In genomic region chr4:121697626-121698025, GRCh38 we compare ENCODE assay signal across 8 cellular contexts. TPM values are rescaled to one million over a fixed set of nuclear protein-coding genes. Genes with fewer than 3 reads are reported as not detected.
DNase-seq lines count a peak whose midpoint lies in the region; ATAC-seq, FAIRE-seq and TF ChIP-seq lines count a peak whose summit lies in the region.

No MANE protein-coding gene starts in this region.

- SMC1A ChIA-PET in GM12878 (lab: Charles Lee; ENCODE audit: uncharacterized antibody, unreplicated experiment) = interaction anchor here (2.1 kb wide), 1 partner anchor 15 kb away, joined by 8 read pairs; no protein-coding TSS in a partner anchor

- H3K9ac ChIP-seq in GM12878 (ENCODE audit: control insufficient read depth, insufficient read depth, low read length) = peak overlapping the region; percentile 89

- H3K4me1 ChIP-seq in GM12878 (ENCODE audit: control insufficient read depth, insufficient read depth, low read length) (peaks cover 15% of the 10 kb centered on the region), mononuclear cell (ENCODE audit: insufficient read depth, low read length) (peaks cover 33% of the 10 kb centered on the region)

- H2AFZ ChIP-seq in GM12878 (ENCODE audit: control insufficient read depth, low read depth, low read length) = peak overlapping the region; percentile 87

- in situ Hi-C loops in GM12878 (cut with MboI) = no loop called here

- no peak for DNase-seq in activated naive CD4-positive, alpha-beta T cell treated with anti-CD3 and anti-CD28 coated beads for 36 hours
- no peak for DNase-seq in activated naive CD4-positive, alpha-beta T cell (lab: John Stamatoyannopoulos, UW)
- DNase-seq in GM12878 (ENCODE audit: low read depth, low spot score) (no peak), HT-29 (ENCODE audit: low spot score) (no peak), NCI-H187 treated with DMSO at 0.1 percent for 48 hours (lab: John Stamatoyannopoulos, UW) (no peak)

- H3K36me3 ChIP-seq in GM12878 (ENCODE audit: control insufficient read depth in 2 of 2, insufficient read depth in 2 of 2, low read length in 1 of 2) = no peaks in the 10 kb centered on the region

- no peak for TF ChIP-seq RAD21 in GM12878 (IDR thresholded peaks at IDR 0.05; ENCODE audit: insufficient read depth, low read depth, low read length)

- 15% methylated on average over 9 of the region's 9 CpGs for WGBS in GM12878 (ENCODE audit: insufficient coverage, insufficient replicate concordance, low lambda C conversion rate, missing lambda C conversion rate)

- POLR2A ChIA-PET in GM12878 (lab: Charles Lee) = interaction anchor here (1.3 kb wide), 1 partner anchor 102 kb away, joined by 5 read pairs; no protein-coding TSS in a partner anchor

- H3K27me3 ChIP-seq in GM12878 (replicated peaks in 1 of 2; ENCODE audit: control insufficient read depth in 2 of 2, insufficient read depth in 2 of 2, low read length in 1 of 2) (no peaks in the 10 kb centered on the region), mononuclear cell (ENCODE audit: insufficient read depth, low read length) (peaks cover 7% of the 10 kb centered on the region)

- peaks cover 11% of the 10 kb centered on the region for H3K4me1 Mint-ChIP-seq in activated naive CD4-positive, alpha-beta T cell treated with anti-CD3 and anti-CD28 coated beads for 36 hours (ENCODE audit: low read depth)

- no TSS peak for BruUV-seq in GM12878 (replicated peaks; lab: Mats Ljungman, UMichigan)

- no peak for TF ChIP-seq CTCF in GM12878 (IDR thresholded peaks at IDR 0.05 in 2 of 3, conservative IDR thresholded peaks at IDR 0.05 in 1 of 3; ENCODE audit: control insufficient read depth in 2 of 3, extremely low read depth in 1 of 3, insufficient read depth in 1 of 3, low read depth in 3 of 3, low read length in 3 of 3)

- H3K9me3 ChIP-seq in GM12878 (replicated peaks; ENCODE audit: control insufficient read depth, insufficient read depth, low read length) (no peaks in the 10 kb centered on the region), mononuclear cell (ENCODE audit: low read depth, low read length) (no peaks in the 10 kb centered on the region)

- no peak for TF ChIP-seq POLR2A in GM12878 (IDR thresholded peaks at IDR 0.05; ENCODE audit: low read depth, low read length)

- H3K36me3 Mint-ChIP-seq in activated naive CD4-positive, alpha-beta T cell treated with anti-CD3 and anti-CD28 coated beads for 36 hours (ENCODE audit: low read depth) = peaks cover 2% of the 10 kb centered on the region

- peak; percentile 5 for ATAC-seq in HG03439 (IDR thresholded peaks at IDR 0.05; ENCODE audit: unreplicated experiment)
- peak; percentile 20 for ATAC-seq in GM12878
- ATAC-seq in GM19467 (IDR thresholded peaks at IDR 0.05; ENCODE audit: unreplicated experiment) = no peak

- FAIRE-seq in GM12878 (lab: Jason Lieb, UNC) = no peak

- H3K4me3 ChIP-seq in GM12878 = peak overlapping the region; percentile 90
- peak overlapping the region; percentile 91 for H3K4me3 ChIP-seq in mononuclear cell (ENCODE audit: low read length)

- H3K27me3 Mint-ChIP-seq in activated naive CD4-positive, alpha-beta T cell treated with anti-CD3 and anti-CD28 coated beads for 36 hours (ENCODE audit: low read depth) = peaks cover 14% of the 10 kb centered on the region

- H3K27ac ChIP-seq in GM12878 (ENCODE audit: control insufficient read depth, insufficient read depth) = peak overlapping the region; percentile 63; the same call in 1 of the 2 replicates

- H3K4me3 Mint-ChIP-seq in activated naive CD4-positive, alpha-beta T cell treated with anti-CD3 and anti-CD28 coated beads for 36 hours = peak overlapping the region; percentile 69

- TF ChIP-seq EP300 in GM12878 (IDR thresholded peaks at IDR 0.05; ENCODE audit: borderline replicate concordance in 1 of 2, control insufficient read depth in 1 of 2, low read depth in 2 of 2, low read length in 2 of 2) = no peak

- H3K9me3 Mint-ChIP-seq in activated naive CD4-positive, alpha-beta T cell treated with anti-CD3 and anti-CD28 coated beads for 36 hours = peaks cover 3% of the 10 kb centered on the region

- H3K79me2 ChIP-seq in GM12878 (ENCODE audit: control insufficient read depth, insufficient read depth, low read length) = peaks cover 15% of the 10 kb centered on the region

- peak overlapping the region; percentile 75 for H3K4me2 ChIP-seq in GM12878 (ENCODE audit: control insufficient read depth, insufficient read depth)

- CTCF ChIA-PET in activated naive CD4-positive, alpha-beta T cell treated with anti-CD3 and anti-CD28 coated beads for 36 hours (lab: Charles Lee) = no interaction called here
- CTCF ChIA-PET in GM12878 (lab: Yijun Ruan, JAX) = interaction anchor here (0.9 to 1.5 kb wide), 5 partner anchors 11 to 127 kb away, joined by 3 to 4 read pairs (median 3); no protein-coding TSS in a partner anchor

- H3K27ac Mint-ChIP-seq in activated naive CD4-positive, alpha-beta T cell treated with anti-CD3 and anti-CD28 coated beads for 36 hours = no peak overlapping the region

- H4K20me1 ChIP-seq in GM12878 (ENCODE audit: control insufficient read depth, insufficient read depth) = no peaks in the 10 kb centered on the region

- intact Hi-C loops in activated naive CD4-positive, alpha-beta T cell treated with anti-CD3 and anti-CD28 coated beads for 36 hours (cut with micrococcal nuclease) = loop anchor here (1.0 to 5.0 kb wide), 4 partner anchors 9 to 505 kb away; partner anchors contain the start of genes BBS7 and BLTP1
- intact Hi-C loops in GM12878 (cut with micrococcal nuclease; ENCODE audit: unreplicated experiment) = loop anchor here (5.0 kb wide), 1 partner anchor 175 kb away; the partner anchor contains the start of gene BBS7

- RAD21 ChIA-PET in GM12878 (lab: Charles Lee; ENCODE audit: unreplicated experiment) = interaction anchor here (1.7 kb wide), 1 partner anchor 27 kb away, joined by 7 read pairs; no protein-coding TSS in a partner anchor

TF ChIP-seq in GM12878, 131 proteins besides CTCF, POLR2A, EP300 and RAD21 (continues in another document):
- TF ChIP-seq POU2F2 (IDR thresholded peaks at IDR 0.05; ENCODE audit: borderline replicate concordance, low read depth, low read length) = peak; percentile 58; the same call in 2 of the 3 replicates
- TF ChIP-seq MAX (IDR thresholded peaks at IDR 0.05; ENCODE audit: low read depth, low read length) = peak; percentile 6; the same call in 1 of the 2 replicates
- TF ChIP-seq CHD4 (IDR thresholded peaks at IDR 0.05) = no peak
- TF ChIP-seq CREM (IDR thresholded peaks at IDR 0.05; ENCODE audit: low read depth) = 0 out of 2 replicates have a peak, but pooled peaks have one; percentile 1
- TF ChIP-seq MEF2B (IDR thresholded peaks at IDR 0.05; ENCODE audit: partially characterized antibody, poor library complexity, severe bottlenecking) = no peak
- TF ChIP-seq EZH2 (IDR thresholded peaks at IDR 0.05; ENCODE audit: borderline replicate concordance, control insufficient read depth, low read depth, low read length) = no peak

RNA-seq across cellular contexts. Expression of gene ANXA5, which starts 0.8 kb away (rescaled TPM):
- 10 to 100 TPM; 98.4 to 99.5 TPM for total RNA-seq in activated naive CD4-positive, alpha-beta T cell treated with anti-CD3 and anti-CD28 coated beads for 36 hours
- 49.2 and 54.5 TPM in 2 replicates for total RNA-seq in GM12878 (2013; cell fraction: nucleolus; rRNA removed)
- total RNA-seq in GM12878 (2014; rRNA removed) = 101 and 122 TPM in 2 replicates
- total RNA-seq in GM12878 (2014; rRNA removed; fragmentation: Illumina TruSeq; extraction: Trizol) = 150 and 156 TPM in 2 replicates
- 102 and 108 TPM in 2 replicates for total RNA-seq in GM12878 (2021)
- 98.6 TPM for polyA plus RNA-seq in GM12878 (2011; ENCODE audit: low read depth)
- polyA plus RNA-seq in GM12878 (2011; rRNA removed) = 166 and 189 TPM in 2 replicates
- polyA plus RNA-seq in GM12878 (2011; cell fraction: cytosol; rRNA removed) = 121 and 124 TPM in 2 replicates
- polyA plus RNA-seq in GM12878 (2011; cell fraction: nucleus; rRNA removed) = 106 and 126 TPM in 2 replicates
- polyA plus RNA-seq in GM12878 (2012) = 94.2 and 108 TPM in 2 replicates
- polyA plus RNA-seq in GM12878 (2014; fragmentation: Illumina TruSeq; extraction: Trizol) = 172 and 208 TPM in 2 replicates
- 100 to 1,000 TPM; 218 to 249 TPM for polyA plus RNA-seq in GM12878 (2014; fragmentation: Nextera tagmentation; extraction: Ambion mirVana)
- 97.2 and 120 TPM in 2 replicates for polyA plus RNA-seq in GM12878 (2014; rRNA removed)
- polyA plus RNA-seq in GM12878 (2016; fragmentation: Nextera tagmentation; extraction: Ambion mirVana) = 100 to 1,000 TPM; 201 to 203 TPM
- 68.4 and 109 TPM in 2 replicates for polyA minus RNA-seq in GM12878 (2011; rRNA and poly(A)+ RNA removed)
- 80.8 and 85.0 TPM in 2 replicates for polyA minus RNA-seq in GM12878 (2011; cell fraction: cytosol; rRNA and poly(A)+ RNA removed)
- 26.1 and 35.2 TPM in 2 replicates for polyA minus RNA-seq in GM12878 (2011; cell fraction: nucleus; rRNA and poly(A)+ RNA removed)
- 248 TPM for total RNA-seq in mononuclear cell
- 107 and 124 TPM in 2 replicates for total RNA-seq in HT-29 (2014; rRNA removed; shearing (Covaris generic))
